9 cellular contexts compared by ENCODE assay signal in the genomic region with DNA sequence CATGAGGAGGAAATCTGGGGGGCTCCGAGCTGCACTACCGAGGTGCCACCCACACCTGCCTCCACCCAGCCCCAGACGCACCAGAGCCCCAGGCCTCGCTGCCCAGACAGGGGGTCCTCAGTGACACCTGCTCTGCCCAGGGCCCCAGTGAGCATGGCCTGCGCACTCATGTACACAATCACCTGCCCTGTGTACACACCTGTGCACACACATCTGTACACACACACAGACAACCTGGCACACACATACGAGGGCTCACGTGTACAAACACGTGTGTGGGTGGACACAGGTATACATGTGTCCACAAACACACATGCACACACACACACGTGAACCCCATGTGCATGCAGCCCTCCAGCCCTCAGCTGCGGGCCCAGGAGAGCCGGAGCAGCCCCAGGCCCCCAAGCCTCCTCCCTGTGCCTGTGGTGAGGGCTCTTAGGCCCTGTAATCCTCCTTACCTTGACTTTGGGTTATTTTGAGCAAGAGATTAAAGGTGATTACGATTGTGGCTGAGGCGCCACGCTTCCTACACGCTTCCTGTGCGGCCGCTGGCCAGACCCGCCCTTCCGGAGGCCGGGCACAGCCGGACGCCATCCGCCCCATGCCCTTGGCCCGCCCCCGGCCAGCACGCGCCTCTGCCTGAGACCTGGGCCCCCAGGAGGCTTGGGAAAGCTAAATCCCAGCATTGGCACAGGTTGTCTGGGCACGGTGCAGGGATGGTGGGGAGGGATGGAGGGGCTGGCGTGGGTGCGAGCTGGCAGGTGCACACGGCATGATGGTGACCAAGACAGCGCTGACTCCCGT.
A peak's percentile ranks its signal among the peaks of the same experiment; 100 is the strongest.
DNase-seq lines count a peak whose midpoint lies in the region; ATAC-seq and TF ChIP-seq lines count a peak whose summit lies in the region.
"Had no signal": no experiment of that assay in that cellular context is flagged by ENCODE, and none has a peak within 500 bp of the region (broad histone marks: within the 10 kb centered on the region; RNA-seq: fewer than 3 reads in every experiment).

No MANE protein-coding gene starts in this region.

- peaks cover 0 to 11% (median 2%) of the 10 kb centered on the region in 4 donors for H3K4me1 ChIP-seq in tibial nerve

- no peaks in the 10 kb centered on the region for H3K36me3 ChIP-seq in tibial nerve

- TF ChIP-seq EP300 in tibial nerve (IDR thresholded peaks at IDR 0.05) = no peak

- H3K27ac ChIP-seq in tibial nerve = no peak overlapping the region

- intact Hi-C loops in dendritic cell treated with granulocyte-macrophage colony-stimulating factor and Interleukin-4, amounts not matched to agents 40 ng/mL and 50 ng/mL, for 4 days (cut with micrococcal nuclease) = no loop called here

- no peaks in the 10 kb centered on the region for H3K27me3 Mint-ChIP-seq in activated CD4-positive, alpha-beta T cell treated with anti-CD3 and anti-CD28 coated beads, Interleukin-2, amount 10 ng/mL, durations not matched to agents 7 days and 5 days
- H3K27me3 Mint-ChIP-seq in dendritic cell treated with granulocyte-macrophage colony-stimulating factor and Interleukin-4, amounts not matched to agents 40 ng/mL and 50 ng/mL, for 4 days = peaks cover 30% of the 10 kb centered on the region
- H3K27me3 Mint-ChIP-seq in stimulated activated naive CD8-positive, alpha-beta T cell treated with anti-CD3 and anti-CD28 coated beads, Interleukin-15, amount 100 ng/mL, for 72 hours = peaks cover 13% of the 10 kb centered on the region
- H3K27me3 Mint-ChIP-seq: type B pancreatic cell had no signal

- H3K36me3 Mint-ChIP-seq in activated CD4-positive, alpha-beta T cell treated with anti-CD3 and anti-CD28 coated beads, Interleukin-2, amount 10 ng/mL, durations not matched to agents 7 days and 5 days (ENCODE audit: low read depth) = no peaks in the 10 kb centered on the region
- H3K36me3 Mint-ChIP-seq in dendritic cell treated with granulocyte-macrophage colony-stimulating factor and Interleukin-4, amounts not matched to agents 40 ng/mL and 50 ng/mL, for 4 days (ENCODE audit: low read depth) = no peaks in the 10 kb centered on the region
- H3K36me3 Mint-ChIP-seq: type B pancreatic cell had no signal

- POLR2A ChIA-PET in activated CD4-positive, alpha-beta T cell treated with anti-CD3 and anti-CD28 coated beads, Interleukin-2, amount 10 ng/mL, durations not matched to agents 7 days and 5 days (lab: Charles Lee) = no interaction called here

- no peak for TF ChIP-seq CTCF in tibial nerve (IDR thresholded peaks at IDR 0.05)

- peak; percentile 16 for DNase-seq in activated CD4-positive, alpha-beta T cell treated with anti-CD3 and anti-CD28 coated beads, Interleukin-2, amount 10 ng/mL, durations not matched to agents 7 days and 5 days
- DNase-seq in activated CD4-positive, alpha-beta T cell treated with anti-CD3 and anti-CD28 coated beads, Interleukin-2, amount 50 U/mL, for 1 hour = no peak
- DNase-seq in NOMO-1 treated with dmso at 0.1 percent for 144 hours (lab: John Stamatoyannopoulos, UW; ENCODE audit: unreplicated experiment) (peak; percentile 66), hypothalamus (lab: John Stamatoyannopoulos, UW) (no peak), tibial nerve (ENCODE audit: low spot score in 2 of 2) (no peak)
- DNase-seq in stimulated activated naive CD8-positive, alpha-beta T cell treated with anti-CD3 and anti-CD28 coated beads, Interleukin-15, amount 100 ng/mL, for 72 hours = no peak

- H3K4me3 Mint-ChIP-seq in activated CD4-positive, alpha-beta T cell treated with anti-CD3 and anti-CD28 coated beads, Interleukin-2, amount 10 ng/mL, durations not matched to agents 7 days and 5 days = peak overlapping the region; percentile 30
- peak overlapping the region; percentile 14 for H3K4me3 Mint-ChIP-seq in dendritic cell treated with granulocyte-macrophage colony-stimulating factor and Interleukin-4, amounts not matched to agents 40 ng/mL and 50 ng/mL, for 4 days
- peak overlapping the region; percentile 35 to 79 for H3K4me3 Mint-ChIP-seq in stimulated activated naive CD8-positive, alpha-beta T cell treated with anti-CD3 and anti-CD28 coated beads, Interleukin-15, amount 100 ng/mL, for 72 hours
- H3K4me3 Mint-ChIP-seq: type B pancreatic cell had no signal

- no peak for TF ChIP-seq POLR2A in tibial nerve (IDR thresholded peaks at IDR 0.05)

- no peaks in the 10 kb centered on the region for H3K9me3 ChIP-seq in tibial nerve

- H3K27me3 ChIP-seq in tibial nerve = peaks cover 0 to 28% of the 10 kb centered on the region in 2 donors

- no peak overlapping the region for H3K4me3 ChIP-seq in tibial nerve

- 64 to 72% methylated on average over 27 to 29 of the region's 33 CpGs for WGBS in tibial nerve, 2 donors

- no peaks in the 10 kb centered on the region for H3K9me3 Mint-ChIP-seq in activated CD4-positive, alpha-beta T cell treated with anti-CD3 and anti-CD28 coated beads, Interleukin-2, amount 10 ng/mL, durations not matched to agents 7 days and 5 days
- H3K9me3 Mint-ChIP-seq in dendritic cell treated with granulocyte-macrophage colony-stimulating factor and Interleukin-4, amounts not matched to agents 40 ng/mL and 50 ng/mL, for 4 days = no peaks in the 10 kb centered on the region
- no peaks in the 10 kb centered on the region for H3K9me3 Mint-ChIP-seq in stimulated activated naive CD8-positive, alpha-beta T cell treated with anti-CD3 and anti-CD28 coated beads, Interleukin-15, amount 100 ng/mL, for 72 hours
- H3K9me3 Mint-ChIP-seq: type B pancreatic cell had no signal

- H3K27ac Mint-ChIP-seq in activated CD4-positive, alpha-beta T cell treated with anti-CD3 and anti-CD28 coated beads, Interleukin-2, amount 10 ng/mL, durations not matched to agents 7 days and 5 days = peak overlapping the region; percentile 62
- H3K27ac Mint-ChIP-seq in dendritic cell treated with granulocyte-macrophage colony-stimulating factor and Interleukin-4, amounts not matched to agents 40 ng/mL and 50 ng/mL, for 4 days = no peak overlapping the region
- peak overlapping the region in 1 of 2 donors; percentile 63 for H3K27ac Mint-ChIP-seq in stimulated activated naive CD8-positive, alpha-beta T cell treated with anti-CD3 and anti-CD28 coated beads, Interleukin-15, amount 100 ng/mL, for 72 hours
- H3K27ac Mint-ChIP-seq: type B pancreatic cell had no signal

- CTCF ChIA-PET in activated CD4-positive, alpha-beta T cell treated with anti-CD3 and anti-CD28 coated beads, Interleukin-2, amount 10 ng/mL, durations not matched to agents 7 days and 5 days (lab: Charles Lee) = interaction anchor here (1.4 kb wide), 1 partner anchor 10 kb away, joined by 5 read pairs; no protein-coding TSS in a partner anchor

- peaks cover 22% of the 10 kb centered on the region for H3K4me1 Mint-ChIP-seq in activated CD4-positive, alpha-beta T cell treated with anti-CD3 and anti-CD28 coated beads, Interleukin-2, amount 10 ng/mL, durations not matched to agents 7 days and 5 days
- H3K4me1 Mint-ChIP-seq in dendritic cell treated with granulocyte-macrophage colony-stimulating factor and Interleukin-4, amounts not matched to agents 40 ng/mL and 50 ng/mL, for 4 days (ENCODE audit: low read depth) = peaks cover 27% of the 10 kb centered on the region
- H3K4me1 Mint-ChIP-seq in stimulated activated naive CD8-positive, alpha-beta T cell treated with anti-CD3 and anti-CD28 coated beads, Interleukin-15, amount 100 ng/mL, for 72 hours = peaks cover 42% of the 10 kb centered on the region

- ATAC-seq in stimulated activated naive CD8-positive, alpha-beta T cell treated with anti-CD3 and anti-CD28 coated beads, Interleukin-15, amount 100 ng/mL, for 72 hours = peak; percentile 29
- no peak for ATAC-seq in HG03039 (IDR thresholded peaks at IDR 0.05; ENCODE audit: unreplicated experiment)

Comparison
In these comparisons a context has a peak if more than half of its experiments do, and no peak if none do; other contexts are left out.
1. DNase-seq: peak in activated CD4-positive, alpha-beta T cell treated with anti-CD3 and anti-CD28 coated beads, Interleukin-2, amount 10 ng/mL, durations not matched to agents 7 days and 5 days (single experiment) and NOMO-1 treated with dmso at 0.1 percent for 144 hours (single experiment); none in activated CD4-positive, alpha-beta T cell treated with anti-CD3 and anti-CD28 coated beads, Interleukin-2, amount 50 U/mL, for 1 hour (single experiment), stimulated activated naive CD8-positive, alpha-beta T cell treated with anti-CD3 and anti-CD28 coated beads, Interleukin-15, amount 100 ng/mL, for 72 hours (0 of 2), hypothalamus (0 of 51) and tibial nerve (0 of 2).
2. Peak in every context shown above with its lines, with median percentiles within 50 percentile points of each other: H3K4me3 Mint-ChIP-seq.